Comparison of ENCODE assay signal across 10 cellular contexts in genomic region chr5:155260798-155261197, GRCh38.
A peak's percentile ranks its signal among the peaks of the same experiment; 100 is the strongest.
DNase-seq lines count a peak whose midpoint lies in the region; ATAC-seq and TF ChIP-seq lines count a peak whose summit lies in the region.
"Had no signal": no experiment of that assay in that cellular context is flagged by ENCODE, and none has a peak within 500 bp of the region (broad histone marks: within the 10 kb centered on the region; RNA-seq: fewer than 3 reads in every experiment).

No MANE protein-coding gene starts in this region.

- peaks cover 2% of the 10 kb centered on the region for H3K4me1 Mint-ChIP-seq in neural progenitor cell
- no peaks in the 10 kb centered on the region for H3K4me1 Mint-ChIP-seq in activated T-cell treated with anti-CD3 and anti-CD28 coated beads, Interleukin-2, amount 50 U/mL, for 72 hours (ENCODE audit: low read depth)
- H3K4me1 Mint-ChIP-seq: brain had no signal

- no peak overlapping the region for H3K9ac ChIP-seq in neural progenitor cell

- no peaks in the 10 kb centered on the region for H3K79me2 ChIP-seq in neural progenitor cell (ENCODE audit: low read depth)

- H3K4me2 ChIP-seq in neural progenitor cell = no peak overlapping the region

- H3K36me3 ChIP-seq in neural progenitor cell = no peaks in the 10 kb centered on the region
- H3K36me3 ChIP-seq in aorta (ENCODE audit: control insufficient read depth in 1 of 2, insufficient read depth in 2 of 2, low read length in 1 of 2) = no peaks in the 10 kb centered on the region

- H3K27me3 ChIP-seq in neural progenitor cell (no peaks in the 10 kb centered on the region), aorta (ENCODE audit: control insufficient read depth in 1 of 2, insufficient read depth in 2 of 2, low read length in 1 of 2) (no peaks in the 10 kb centered on the region)

- ATAC-seq in aorta (ENCODE audit: low FRiP score) = no peak
- no peak for ATAC-seq in activated T-cell treated with anti-CD3 and anti-CD28 coated beads, Interleukin-2, amount 50 U/mL, for 72 hours (replicated peaks in 1 of 2)

- no peaks in the 10 kb centered on the region for H4K20me1 ChIP-seq in neural progenitor cell (ENCODE audit: low read depth)

- DNase-seq in DMS79 treated with DMSO at 0.1 percent for 48 hours (lab: John Stamatoyannopoulos, UW) (peak; percentile 9), DMS79 (lab: John Stamatoyannopoulos, UW) (no peak), M059J (ENCODE audit: low read depth) (peak; percentile 9), SKM-1 treated with dmso at 0.1 percent for 144 hours (lab: John Stamatoyannopoulos, UW; ENCODE audit: unreplicated experiment) (peak; percentile 26), neural progenitor cell (ENCODE audit: low spot score) (peak; percentile 70), aorta (no peak)
- DNase-seq in activated CD8-positive, alpha-beta memory T cell treated with anti-CD3 and anti-CD28 coated beads, Interleukin-2, amount 50 U/mL, for 48 hours = no peak
- DNase-seq in activated T-cell treated with anti-CD3 and anti-CD28 coated beads, Interleukin-2, amount 50 U/mL, for 72 hours = no peak

- H3K9me3 Mint-ChIP-seq in neural progenitor cell = no peaks in the 10 kb centered on the region
- no peaks in the 10 kb centered on the region for H3K9me3 Mint-ChIP-seq in activated T-cell treated with anti-CD3 and anti-CD28 coated beads, Interleukin-2, amount 50 U/mL, for 72 hours
- H3K9me3 Mint-ChIP-seq: brain had no signal

- no peak overlapping the region for H3K4me3 Mint-ChIP-seq in neural progenitor cell
- H3K4me3 Mint-ChIP-seq in activated T-cell treated with anti-CD3 and anti-CD28 coated beads, Interleukin-2, amount 50 U/mL, for 72 hours = no peak overlapping the region
- H3K4me3 Mint-ChIP-seq: brain had no signal

- TF ChIP-seq CTCF in neural progenitor cell (IDR thresholded peaks at IDR 0.05) = peak; percentile 56

- no peak overlapping the region for H3K27ac Mint-ChIP-seq in neural progenitor cell
- H3K27ac Mint-ChIP-seq in activated T-cell treated with anti-CD3 and anti-CD28 coated beads, Interleukin-2, amount 50 U/mL, for 72 hours = no peak overlapping the region
- H3K27ac Mint-ChIP-seq: brain had no signal

- H3K4me1 ChIP-seq in neural progenitor cell (no peaks in the 10 kb centered on the region), aorta (ENCODE audit: control insufficient read depth in 1 of 2, insufficient read depth in 2 of 2, low read length in 2 of 2) (peaks cover 0 to 6% of the 10 kb centered on the region in 2 donors)

- H3K27me3 Mint-ChIP-seq in neural progenitor cell (ENCODE audit: insufficient read depth, low read depth) = peaks cover 3% of the 10 kb centered on the region
- no peaks in the 10 kb centered on the region for H3K27me3 Mint-ChIP-seq in activated T-cell treated with anti-CD3 and anti-CD28 coated beads, Interleukin-2, amount 50 U/mL, for 72 hours (ENCODE audit: low read depth)

- 77 to 79% methylated on average over 3 of the region's 3 CpGs for WGBS in aorta, 2 donors

- H3K27ac ChIP-seq in neural progenitor cell (no peak overlapping the region), aorta (ENCODE audit: low read depth in 1 of 2, low read length in 2 of 2) (no peak overlapping the region)
- H3K27ac ChIP-seq: SK-N-MC had no signal

- intact Hi-C loops in aorta (cut with DNase I) = no loop called here

- no peaks in the 10 kb centered on the region for H3F3A ChIP-seq in neural progenitor cell (ENCODE audit: low read depth)

- H3K9me3 ChIP-seq in neural progenitor cell (ENCODE audit: low read depth) = no peaks in the 10 kb centered on the region
- no peaks in the 10 kb centered on the region for H3K9me3 ChIP-seq in aorta (ENCODE audit: control insufficient read depth, low read length)

- H2AFZ ChIP-seq in neural progenitor cell (replicated peaks) = no peak overlapping the region

- no peaks in the 10 kb centered on the region for H3K36me3 Mint-ChIP-seq in neural progenitor cell
- no peaks in the 10 kb centered on the region for H3K36me3 Mint-ChIP-seq in activated T-cell treated with anti-CD3 and anti-CD28 coated beads, Interleukin-2, amount 50 U/mL, for 72 hours (ENCODE audit: insufficient read depth in 2 of 2)
- H3K36me3 Mint-ChIP-seq: brain had no signal

- no peak overlapping the region for H3K4me3 ChIP-seq in neural progenitor cell
- no peak overlapping the region for H3K4me3 ChIP-seq in aorta (ENCODE audit: low read length in 2 of 2)
- H3K4me3 ChIP-seq: SK-N-MC had no signal

Comparison
In these comparisons a context has a peak if more than half of its experiments do, and no peak if none do; other contexts are left out.
1. DNase-seq: peak in DMS79 treated with DMSO at 0.1 percent for 48 hours (single experiment), M059J (single experiment), SKM-1 treated with dmso at 0.1 percent for 144 hours (single experiment) and neural progenitor cell (single experiment); none in DMS79 (single experiment), aorta (0 of 2), activated CD8-positive, alpha-beta memory T cell treated with anti-CD3 and anti-CD28 coated beads, Interleukin-2, amount 50 U/mL, for 48 hours (single experiment) and activated T-cell treated with anti-CD3 and anti-CD28 coated beads, Interleukin-2, amount 50 U/mL, for 72 hours (0 of 2).